11 cellular contexts compared by ENCODE assay signal in genomic region chr6:136719280-136720044, GRCh38.
A peak's percentile ranks its signal among the peaks of the same experiment; 100 is the strongest.
DNase-seq lines count a peak whose midpoint lies in the region; ATAC-seq and TF ChIP-seq lines count a peak whose summit lies in the region.
"Had no signal": no experiment of that assay in that cellular context is flagged by ENCODE, and none has a peak within 500 bp of the region (broad histone marks: within the 10 kb centered on the region; RNA-seq: fewer than 3 reads in every experiment).

No MANE protein-coding gene starts in this region.

- DNase-seq in activated CD4-positive, alpha-beta T cell treated with anti-CD3 and anti-CD28 coated beads, Interleukin-2, amount 10 ng/mL, durations not matched to agents 7 days and 5 days, result no peak
- no peak for DNase-seq in activated CD4-positive, alpha-beta T cell treated with anti-CD3 and anti-CD28 coated beads for 48 hours
- DNase-seq in activated CD4-positive, alpha-beta memory T cell treated with anti-CD3 and anti-CD28 coated beads for 36 hours, result no peak
- DNase-seq in spleen (no peak), brain microvascular endothelial cell (no peak), NCI-H1436 (lab: John Stamatoyannopoulos, UW) (no peak), OCI-M2 (lab: John Stamatoyannopoulos, UW; ENCODE audit: unreplicated experiment) (no peak)
- DNase-seq: ovary, testis had no signal

- POLR2A ChIA-PET in activated CD4-positive, alpha-beta T cell treated with anti-CD3 and anti-CD28 coated beads, Interleukin-2, amount 10 ng/mL, durations not matched to agents 7 days and 5 days (lab: Charles Lee), result no interaction called here
- POLR2A ChIA-PET in activated CD4-positive, alpha-beta memory T cell treated with anti-CD3 and anti-CD28 coated beads for 36 hours (lab: Charles Lee), result interaction anchor here (0.8 to 1.2 kb wide), 2 partner anchors 72 to 73 kb away, joined by 3 to 5 read pairs; partner anchors contain the start of gene MAP3K5

- H3K4me1 Mint-ChIP-seq in activated CD4-positive, alpha-beta T cell treated with anti-CD3 and anti-CD28 coated beads, Interleukin-2, amount 10 ng/mL, durations not matched to agents 7 days and 5 days, result peaks cover 50% of the 10 kb centered on the region
- peaks cover 42% of the 10 kb centered on the region for H3K4me1 Mint-ChIP-seq in activated CD4-positive, alpha-beta memory T cell treated with anti-CD3 and anti-CD28 coated beads for 36 hours (ENCODE audit: low read depth)

- ATAC-seq in HG02884 (IDR thresholded peaks at IDR 0.05; ENCODE audit: unreplicated experiment), result peak; percentile 42

- peak overlapping the region in 1 of 8 donors; percentile 31 for H3K4me3 ChIP-seq in spleen
- H3K4me3 ChIP-seq in brain microvascular endothelial cell (ENCODE audit: low read depth, low read length), result no peak overlapping the region
- H3K4me3 ChIP-seq: ovary, testis had no signal

- no peak overlapping the region for H3K4me3 Mint-ChIP-seq in activated CD4-positive, alpha-beta T cell treated with anti-CD3 and anti-CD28 coated beads, Interleukin-2, amount 10 ng/mL, durations not matched to agents 7 days and 5 days
- no peak overlapping the region for H3K4me3 Mint-ChIP-seq in activated CD4-positive, alpha-beta memory T cell treated with anti-CD3 and anti-CD28 coated beads for 36 hours

- no peaks in the 10 kb centered on the region for H3K27me3 Mint-ChIP-seq in activated CD4-positive, alpha-beta T cell treated with anti-CD3 and anti-CD28 coated beads, Interleukin-2, amount 10 ng/mL, durations not matched to agents 7 days and 5 days
- H3K27me3 Mint-ChIP-seq in activated CD4-positive, alpha-beta memory T cell treated with anti-CD3 and anti-CD28 coated beads for 36 hours, result no peaks in the 10 kb centered on the region

- H3K27ac ChIP-seq in spleen (peak overlapping the region in 7 of 8 donors; percentile 32 to 66 (median 57)), brain microvascular endothelial cell (no peak overlapping the region)
- H3K27ac ChIP-seq: HL-60, ovary, testis had no signal

- 41 to 62% (median 50%) methylated on average over 2 of the region's 2 CpGs for WGBS in spleen, 5 donors

- peaks cover 0 to 9% (median 3%) of the 10 kb centered on the region in 8 donors for H3K9me3 ChIP-seq in spleen
- H3K9me3 ChIP-seq: ovary, testis had no signal

- no peaks in the 10 kb centered on the region for H3K9me3 Mint-ChIP-seq in activated CD4-positive, alpha-beta T cell treated with anti-CD3 and anti-CD28 coated beads, Interleukin-2, amount 10 ng/mL, durations not matched to agents 7 days and 5 days
- peaks cover 4% of the 10 kb centered on the region for H3K9me3 Mint-ChIP-seq in activated CD4-positive, alpha-beta memory T cell treated with anti-CD3 and anti-CD28 coated beads for 36 hours

- in situ Hi-C loops in brain microvascular endothelial cell (cut with HindIII; ENCODE audit: low pct_ligation_motif_present, low sequenced_read_pairs), result no loop called here

- peak overlapping the region; percentile 68 for H3K27ac Mint-ChIP-seq in activated CD4-positive, alpha-beta T cell treated with anti-CD3 and anti-CD28 coated beads, Interleukin-2, amount 10 ng/mL, durations not matched to agents 7 days and 5 days
- peak overlapping the region; percentile 55 for H3K27ac Mint-ChIP-seq in activated CD4-positive, alpha-beta memory T cell treated with anti-CD3 and anti-CD28 coated beads for 36 hours

- H3K4me1 ChIP-seq in spleen, result peaks cover 34 to 89% (median 61%) of the 10 kb centered on the region in 6 donors

- no peaks in the 10 kb centered on the region for H3K27me3 ChIP-seq in spleen (replicated peaks in 1 of 7)
- no peaks in the 10 kb centered on the region for H3K27me3 ChIP-seq in brain microvascular endothelial cell (replicated peaks)
- H3K27me3 ChIP-seq: ovary, testis had no signal

- CTCF ChIA-PET in activated CD4-positive, alpha-beta T cell treated with anti-CD3 and anti-CD28 coated beads, Interleukin-2, amount 10 ng/mL, durations not matched to agents 7 days and 5 days (lab: Charles Lee), result interaction anchor here (0.7 to 4.0 kb wide), 5 partner anchors 9 to 1367 kb away, joined by 3 to 19 read pairs (median 6); partner anchors contain the start of gene MAP3K5
- CTCF ChIA-PET in activated CD4-positive, alpha-beta memory T cell treated with anti-CD3 and anti-CD28 coated beads for 36 hours (lab: Charles Lee), result interaction anchor here (1.1 to 4.9 kb wide), 4 partner anchors 46 to 76 kb away, joined by 3 to 37 read pairs (median 16); partner anchors contain the start of gene MAP3K5

- H3K36me3 ChIP-seq in spleen (no peaks in the 10 kb centered on the region), brain microvascular endothelial cell (replicated peaks) (no peaks in the 10 kb centered on the region)
- H3K36me3 ChIP-seq: ovary had no signal

- H3K36me3 Mint-ChIP-seq in activated CD4-positive, alpha-beta T cell treated with anti-CD3 and anti-CD28 coated beads, Interleukin-2, amount 10 ng/mL, durations not matched to agents 7 days and 5 days (ENCODE audit: low read depth), result peaks cover 38% of the 10 kb centered on the region
- H3K36me3 Mint-ChIP-seq in activated CD4-positive, alpha-beta memory T cell treated with anti-CD3 and anti-CD28 coated beads for 36 hours, result peaks cover 6% of the 10 kb centered on the region

- TF ChIP-seq POLR2A in spleen (IDR thresholded peaks at IDR 0.05), result no peak

- intact Hi-C loops in activated CD4-positive, alpha-beta memory T cell treated with anti-CD3 and anti-CD28 coated beads for 36 hours (cut with micrococcal nuclease), result loop anchor here (1.0 to 2.0 kb wide), 4 partner anchors 19 to 72 kb away; no protein-coding TSS in a partner anchor
- intact Hi-C loops in spleen (cut with DNase I; ENCODE audit: low total_unique reads), result no loop called here

- TF ChIP-seq CTCF in spleen (IDR thresholded peaks at IDR 0.05 in 8 of 11, conservative IDR thresholded peaks at IDR 0.05 in 3 of 11), result no peak
- TF ChIP-seq CTCF in brain microvascular endothelial cell (IDR thresholded peaks at IDR 0.05; ENCODE audit: low read depth, low read length, missing control alignments), result no peak
